ENCODE assay signal across 8 cellular contexts in genomic region chr10:22554481-22555182, GRCh38.
DNase-seq lines count a peak whose midpoint lies in the region; ATAC-seq and TF ChIP-seq lines count a peak whose summit lies in the region.
"Had no signal": no experiment of that assay in that cellular context is flagged by ENCODE, and none has a peak within 500 bp of the region (broad histone marks: within the 10 kb centered on the region; RNA-seq: fewer than 3 reads in every experiment).

No MANE protein-coding gene starts in this region.

- H3K4me3 Mint-ChIP-seq in endodermal cell (no peak overlapping the region), mesothelial cell of epicardium (peak overlapping the region; percentile 58)
- H3K4me3 Mint-ChIP-seq: T-helper 2 cell treated with Interferon-gamma antibody and Interleukin-4, amounts not matched to agents 5 μg/mL and 100 μg/mL, for 36 hours had no signal

- 82 to 92% methylated on average over 22 to 29 of the region's 29 CpGs for WGBS in endodermal cell (ENCODE audit: insufficient coverage in 1 of 2, insufficient read length in 1 of 2), 2 experiments
- 58 to 64% methylated on average over 25 to 29 of the region's 29 CpGs for WGBS in testis, 2 donors

- H3K4me1 ChIP-seq in endodermal cell (ENCODE audit: control insufficient read depth, insufficient read depth, low read length) (no peaks in the 10 kb centered on the region), testis (no peaks in the 10 kb centered on the region)

- no peaks in the 10 kb centered on the region for H3K9me3 ChIP-seq in endodermal cell (ENCODE audit: control insufficient read depth, low read length)
- no peaks in the 10 kb centered on the region for H3K9me3 ChIP-seq in testis

- H3K36me3 ChIP-seq in endodermal cell (ENCODE audit: control insufficient read depth, insufficient read depth, low read length) = no peaks in the 10 kb centered on the region
- no peaks in the 10 kb centered on the region for H3K36me3 ChIP-seq in testis (ENCODE audit: low read depth, missing control alignments)

- TF ChIP-seq POLR2A in testis (IDR thresholded peaks at IDR 0.05) = no peak

- H3K27ac Mint-ChIP-seq in endodermal cell (peak overlapping the region; percentile 52), mesothelial cell of epicardium (peak overlapping the region; percentile 91)
- H3K27ac Mint-ChIP-seq: T-helper 2 cell treated with Interferon-gamma antibody and Interleukin-4, amounts not matched to agents 5 μg/mL and 100 μg/mL, for 36 hours had no signal

- DNase-seq in NCI-H69 (lab: John Stamatoyannopoulos, UW) (peak; percentile 72), endodermal cell (no peak), mesothelial cell of epicardium (ENCODE audit: low spot score in 2 of 2, unreplicated experiment in 2 of 2) (peak; percentile 35 to 74), testis (peak; percentile 80), NCI-H1694 treated with DMSO at 0.1 percent for 48 hours (lab: John Stamatoyannopoulos, UW) (no peak), NCI-H524 (lab: John Stamatoyannopoulos, UW) (no peak)

- no peaks in the 10 kb centered on the region for H3K9me3 Mint-ChIP-seq in endodermal cell
- no peaks in the 10 kb centered on the region for H3K9me3 Mint-ChIP-seq in mesothelial cell of epicardium
- H3K9me3 Mint-ChIP-seq: T-helper 2 cell treated with Interferon-gamma antibody and Interleukin-4, amounts not matched to agents 5 μg/mL and 100 μg/mL, for 36 hours had no signal

- H3K4me1 Mint-ChIP-seq in endodermal cell (peaks cover 32% of the 10 kb centered on the region), mesothelial cell of epicardium (peaks cover 50% of the 10 kb centered on the region)

- peaks cover 3% of the 10 kb centered on the region for H3K36me3 Mint-ChIP-seq in endodermal cell (ENCODE audit: low read depth)
- no peaks in the 10 kb centered on the region for H3K36me3 Mint-ChIP-seq in mesothelial cell of epicardium

- H3K4me3 ChIP-seq in endodermal cell (ENCODE audit: low read length) (no peak overlapping the region), testis (no peak overlapping the region)

- no peak for ATAC-seq in activated CD4-positive, CD25-positive, alpha-beta regulatory T cell treated with anti-CD3 and anti-CD28 coated beads, Interleukin-2, amount 50 U/mL, for 24 hours

- H3K27me3 Mint-ChIP-seq in endodermal cell (ENCODE audit: insufficient read depth) (no peaks in the 10 kb centered on the region), mesothelial cell of epicardium (ENCODE audit: low read depth) (no peaks in the 10 kb centered on the region)

- intact Hi-C loops in testis (cut with DNase I; ENCODE audit: low total_unique reads) = no loop called here

- H3K27me3 ChIP-seq in endodermal cell (ENCODE audit: control insufficient read depth, insufficient read depth, low read length, poor library complexity, severe bottlenecking) = no peaks in the 10 kb centered on the region
- no peaks in the 10 kb centered on the region for H3K27me3 ChIP-seq in testis

- no peak overlapping the region for H3K9ac ChIP-seq in endodermal cell (ENCODE audit: extremely low read depth, low read length, poor library complexity, severe bottlenecking)

- H3K27ac ChIP-seq in endodermal cell (ENCODE audit: low read depth, low read length) (peak overlapping the region; percentile 84), testis (peak overlapping the region in 1 of 2 donors; percentile 28)

- TF ChIP-seq CTCF in endodermal cell (conservative IDR thresholded peaks at IDR 0.05) = no peak
- no peak for TF ChIP-seq CTCF in mesothelial cell of epicardium (IDR thresholded peaks at IDR 0.05; ENCODE audit: unreplicated experiment)
- TF ChIP-seq CTCF in testis (IDR thresholded peaks at IDR 0.05) = no peak

Comparison
In these comparisons a context has a peak if more than half of its experiments do, and no peak if none do; other contexts are left out.
1. DNase-seq: peak in NCI-H69 (single experiment), mesothelial cell of epicardium (2 of 2) and testis (single experiment); none in endodermal cell (single experiment), NCI-H1694 treated with DMSO at 0.1 percent for 48 hours (single experiment) and NCI-H524 (0 of 2).